ENCODE assay signal across 8 cellular contexts in genomic region chr12:100141998-100142850, GRCh38. TPM values are rescaled to one million over a fixed set of nuclear protein-coding genes. Genes with fewer than 3 reads are reported as not detected.
DNase-seq lines count a peak whose midpoint lies in the region; ATAC-seq and TF ChIP-seq lines count a peak whose summit lies in the region.

No MANE protein-coding gene starts in this region.

- H3K36me3 ChIP-seq in esophagus squamous epithelium: no peaks in the 10 kb centered on the region
- H3K36me3 ChIP-seq in testis (ENCODE audit: low read depth, missing control alignments): no peaks in the 10 kb centered on the region

- no peaks in the 10 kb centered on the region for H3K36me3 Mint-ChIP-seq in naive thymus-derived CD8-positive, alpha-beta T cell

- H3K9me3 Mint-ChIP-seq in naive thymus-derived CD8-positive, alpha-beta T cell: no peaks in the 10 kb centered on the region

- H3K4me3 Mint-ChIP-seq in naive thymus-derived CD8-positive, alpha-beta T cell: peak overlapping the region; percentile 90 to 98 (median 96)

- intact Hi-C loops in esophagus squamous epithelium (cut with DNase I): no loop called here
- intact Hi-C loops in testis (cut with DNase I; ENCODE audit: low total_unique reads): no loop called here

- WGBS in esophagus squamous epithelium, 2 donors: 0 to 3% methylated on average over 9 to 11 of the region's 86 CpGs
- 0% methylated on average over 10 to 50 of the region's 86 CpGs for WGBS in testis, 2 donors

- peak; percentile 53 for ATAC-seq in HG03045 (IDR thresholded peaks at IDR 0.05; ENCODE audit: unreplicated experiment)
- peak; percentile 61 for ATAC-seq in naive thymus-derived CD8-positive, alpha-beta T cell

- no peaks in the 10 kb centered on the region for H3K27me3 ChIP-seq in esophagus squamous epithelium
- no peaks in the 10 kb centered on the region for H3K27me3 ChIP-seq in testis

- peak; percentile 97 for TF ChIP-seq POLR2A in GM18526 (IDR thresholded peaks at IDR 0.05; ENCODE audit: extremely low read depth, insufficient read length)
- TF ChIP-seq POLR2A in esophagus squamous epithelium (IDR thresholded peaks at IDR 0.05): peak in 2 of 4 donors; percentile 56 to 86
- no peak for TF ChIP-seq POLR2A in testis (IDR thresholded peaks at IDR 0.05)

- peak overlapping the region; percentile 92 to 98 (median 96) for H3K27ac Mint-ChIP-seq in naive thymus-derived CD8-positive, alpha-beta T cell

- peak; percentile 24 for DNase-seq in AG08396 (ENCODE audit: low spot score)
- peak; percentile 8 for DNase-seq in NCI-H460 (ENCODE audit: extremely low read depth, low read depth)
- DNase-seq in activated T-cell treated with anti-CD3 and anti-CD28 coated beads for 24 hours (ENCODE audit: low read depth): peak; percentile 33
- no peak for DNase-seq in esophagus squamous epithelium (lab: John Stamatoyannopoulos, UW)
- DNase-seq in naive thymus-derived CD8-positive, alpha-beta T cell: peak in 8 of 10 donors; percentile 14 to 80 (median 44)
- peak; percentile 63 for DNase-seq in testis

- H3K4me3 ChIP-seq in esophagus squamous epithelium: peak overlapping the region; percentile 88 to 97 (median 95)
- peak overlapping the region; percentile 95 to 99 for H3K4me3 ChIP-seq in testis

- no peaks in the 10 kb centered on the region for H3K27me3 Mint-ChIP-seq in naive thymus-derived CD8-positive, alpha-beta T cell

- H3K4me1 Mint-ChIP-seq in naive thymus-derived CD8-positive, alpha-beta T cell: peaks cover 19 to 50% (median 39%) of the 10 kb centered on the region in 4 donors

- POLR2A ChIA-PET in naive thymus-derived CD8-positive, alpha-beta T cell (lab: Charles Lee): no interaction called here

- H3K27ac ChIP-seq in esophagus squamous epithelium (peak overlapping the region; percentile 96 to 98 (median 98)), testis (peak overlapping the region; percentile 98 to 99)

- no peaks in the 10 kb centered on the region for H3K9me3 ChIP-seq in esophagus squamous epithelium
- no peaks in the 10 kb centered on the region for H3K9me3 ChIP-seq in testis

- H3K4me1 ChIP-seq in esophagus squamous epithelium (peaks cover 4 to 39% (median 23%) of the 10 kb centered on the region in 3 donors), testis (peaks cover 11% of the 10 kb centered on the region)

- TF ChIP-seq CTCF in esophagus squamous epithelium (IDR thresholded peaks at IDR 0.05) (peak in 1 of 6 experiments; percentile 8), testis (IDR thresholded peaks at IDR 0.05) (no peak)

RNA-seq across cellular contexts. Expression of gene BLTP3B, which starts 0.5 kb away (rescaled TPM):
- 34.5 and 36.7 TPM in 2 replicates for total RNA-seq in NCI-H460 (2014; rRNA removed; shearing (Covaris generic))
- polyA plus RNA-seq in NCI-H460 (2014; cell fraction: nucleus; rRNA removed): 8.4 and 9.7 TPM in 2 replicates
- total RNA-seq in esophagus squamous epithelium: 10 to 100 TPM in 3 of 4 donors, 1 to 10 TPM in 1; 7.1 to 21.9 (median 13.5) TPM
- total RNA-seq in naive thymus-derived CD8-positive, alpha-beta T cell: 10 to 100 TPM; 18.5 to 22.4 TPM
- polyA plus RNA-seq in naive thymus-derived CD8-positive, alpha-beta T cell: 10 to 100 TPM in 2 of 3 donors, 1 to 10 TPM in 1; 9.7 to 14.8 (median 12.1) TPM
- total RNA-seq in testis: 10 to 100 TPM; 29.2 to 34.9 TPM
- polyA plus RNA-seq in testis (ENCODE audit: insufficient read depth, low read depth, low replicate concordance): 25.4 TPM

RNA-seq across cellular contexts. Expression of gene ACTR6, which starts 58.4 kb away (rescaled TPM):
- total RNA-seq in NCI-H460 (2014; rRNA removed; shearing (Covaris generic)): 41.5 and 42.2 TPM in 2 replicates
- polyA plus RNA-seq in NCI-H460 (2014; cell fraction: nucleus; rRNA removed): 29.6 and 39.9 TPM in 2 replicates
- total RNA-seq in esophagus squamous epithelium (10 to 100 TPM; 14.2 to 21.0 (median 16.5) TPM), testis (10 to 100 TPM; 11.4 to 17.6 TPM)
- total RNA-seq in naive thymus-derived CD8-positive, alpha-beta T cell: 10 to 100 TPM; 42.8 to 47.3 TPM
- 10 to 100 TPM; 37.4 to 46.7 (median 38.5) TPM for polyA plus RNA-seq in naive thymus-derived CD8-positive, alpha-beta T cell
- polyA plus RNA-seq in testis (ENCODE audit: insufficient read depth, low read depth, low replicate concordance): 38.1 TPM
